1 cellular context compared by ENCODE assay signal in the genomic region with DNA sequence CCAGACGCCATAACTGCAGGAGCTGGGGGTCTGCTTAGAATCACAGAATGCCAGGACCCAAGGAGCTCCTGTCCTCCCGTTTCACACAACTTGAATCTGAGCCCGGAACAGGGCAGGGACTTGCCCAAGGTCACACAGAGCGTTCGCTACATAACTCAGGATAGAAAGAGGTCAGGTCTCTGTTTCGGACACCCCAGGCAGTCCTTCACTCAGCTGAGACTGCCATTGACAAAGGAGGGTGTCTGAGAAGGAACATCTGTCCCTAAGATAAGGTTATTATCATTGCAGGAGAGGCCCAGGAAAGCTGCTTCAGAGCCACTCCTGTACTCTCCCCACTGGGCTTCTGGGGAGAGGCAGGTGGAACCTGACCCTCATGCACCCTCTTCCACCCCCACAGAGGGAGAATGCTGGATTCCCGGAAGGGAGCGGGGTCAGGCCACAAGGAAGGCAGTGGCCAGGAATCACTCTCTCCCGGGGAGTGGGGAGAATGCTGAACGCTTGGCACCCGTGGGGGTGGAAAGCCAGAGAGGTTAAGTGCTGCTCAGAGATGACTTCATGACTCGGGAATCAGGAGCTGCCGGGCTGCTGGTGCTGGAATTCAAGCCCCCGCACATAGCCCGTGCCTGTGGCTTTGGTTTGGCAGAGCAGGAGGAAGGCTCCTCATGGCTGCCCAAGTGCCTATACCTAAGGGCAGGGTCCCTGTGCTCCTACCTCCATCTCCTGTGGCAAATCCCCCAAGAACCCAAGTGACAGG.
TF ChIP-seq lines count a peak whose summit lies in the region.

No MANE protein-coding gene starts in this region.

TF ChIP-seq in K562, 482 proteins besides CTCF, POLR2A, EP300 and RAD21 (continued from another document and continues in another):
- TF ChIP-seq, protein P1, sequence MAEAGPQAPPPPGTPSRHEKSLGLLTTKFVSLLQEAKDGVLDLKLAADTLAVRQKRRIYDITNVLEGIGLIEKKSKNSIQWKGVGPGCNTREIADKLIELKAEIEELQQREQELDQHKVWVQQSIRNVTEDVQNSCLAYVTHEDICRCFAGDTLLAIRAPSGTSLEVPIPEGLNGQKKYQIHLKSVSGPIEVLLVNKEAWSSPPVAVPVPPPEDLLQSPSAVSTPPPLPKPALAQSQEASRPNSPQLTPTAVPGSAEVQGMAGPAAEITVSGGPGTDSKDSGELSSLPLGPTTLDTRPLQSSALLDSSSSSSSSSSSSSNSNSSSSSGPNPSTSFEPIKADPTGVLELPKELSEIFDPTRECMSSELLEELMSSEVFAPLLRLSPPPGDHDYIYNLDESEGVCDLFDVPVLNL (CRISPR knock-in tag; IDR thresholded peaks at IDR 0.05; ENCODE audit: low read depth), result no peak
- TF ChIP-seq SRSF9 (IDR thresholded peaks at IDR 0.05; ENCODE audit: borderline replicate concordance, low read depth, low read length), result no peak
- TF ChIP-seq DACH1 (IDR thresholded peaks at IDR 0.05; ENCODE audit: partially characterized antibody), result no peak
- TF ChIP-seq KLF6 (CRISPR knock-in tag; IDR thresholded peaks at IDR 0.05; ENCODE audit: borderline replicate concordance), result no peak
- TF ChIP-seq ATF3 (IDR thresholded peaks at IDR 0.05), result peak; percentile 67
- no peak for TF ChIP-seq ATF3 (CRISPR knock-in tag; conservative IDR thresholded peaks at IDR 0.05)
- no peak for TF ChIP-seq ZNF212 (CRISPR knock-in tag; IDR thresholded peaks at IDR 0.05)
- TF ChIP-seq ZBTB33 (CRISPR knock-in tag; IDR thresholded peaks at IDR 0.05), result no peak
- peak; percentile 88 for TF ChIP-seq GATA2 (CRISPR knock-in tag; IDR thresholded peaks at IDR 0.05)
- TF ChIP-seq MTA2 (IDR thresholded peaks at IDR 0.05; ENCODE audit: low read depth), result peak; percentile 63
- no peak for TF ChIP-seq ZNF384 (IDR thresholded peaks at IDR 0.05; ENCODE audit: low read depth, low read length)
- no peak for TF ChIP-seq ILF3 (IDR thresholded peaks at IDR 0.05; ENCODE audit: borderline replicate concordance)
- TF ChIP-seq BCOR (IDR thresholded peaks at IDR 0.05), result peak; percentile 52
- TF ChIP-seq, protein P2, sequence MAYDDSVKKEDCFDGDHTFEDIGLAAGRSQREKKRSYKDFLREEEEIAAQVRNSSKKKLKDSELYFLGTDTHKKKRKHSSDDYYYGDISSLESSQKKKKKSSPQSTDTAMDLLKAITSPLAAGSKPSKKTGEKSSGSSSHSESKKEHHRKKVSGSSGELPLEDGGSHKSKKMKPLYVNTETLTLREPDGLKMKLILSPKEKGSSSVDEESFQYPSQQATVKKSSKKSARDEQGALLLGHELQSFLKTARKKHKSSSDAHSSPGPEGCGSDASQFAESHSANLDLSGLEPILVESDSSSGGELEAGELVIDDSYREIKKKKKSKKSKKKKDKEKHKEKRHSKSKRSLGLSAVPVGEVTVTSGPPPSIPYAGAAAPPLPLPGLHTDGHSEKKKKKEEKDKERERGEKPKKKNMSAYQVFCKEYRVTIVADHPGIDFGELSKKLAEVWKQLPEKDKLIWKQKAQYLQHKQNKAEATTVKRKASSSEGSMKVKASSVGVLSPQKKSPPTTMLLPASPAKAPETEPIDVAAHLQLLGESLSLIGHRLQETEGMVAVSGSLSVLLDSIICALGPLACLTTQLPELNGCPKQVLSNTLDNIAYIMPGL (CRISPR knock-in tag; IDR thresholded peaks at IDR 0.05), result no peak
- TF ChIP-seq STAT6 (CRISPR knock-in tag; IDR thresholded peaks at IDR 0.05), result no peak
- TF ChIP-seq BRD9 (IDR thresholded peaks at IDR 0.05; ENCODE audit: low read depth, partially characterized antibody), result no peak
- no peak for TF ChIP-seq RBM15 (IDR thresholded peaks at IDR 0.05; ENCODE audit: insufficient read depth, low read length)
- TF ChIP-seq, protein P3, sequence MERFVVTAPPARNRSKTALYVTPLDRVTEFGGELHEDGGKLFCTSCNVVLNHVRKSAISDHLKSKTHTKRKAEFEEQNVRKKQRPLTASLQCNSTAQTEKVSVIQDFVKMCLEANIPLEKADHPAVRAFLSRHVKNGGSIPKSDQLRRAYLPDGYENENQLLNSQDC (CRISPR knock-in tag; IDR thresholded peaks at IDR 0.05), result no peak
- no peak for TF ChIP-seq ELF2 (CRISPR knock-in tag; IDR thresholded peaks at IDR 0.05)
- no peak for TF ChIP-seq ZNF57 (CRISPR knock-in tag; IDR thresholded peaks at IDR 0.05)
- TF ChIP-seq ETS2 (tag; IDR thresholded peaks at IDR 0.05; ENCODE audit: borderline replicate concordance, poor library complexity, severe bottlenecking), result no peak
- no peak for TF ChIP-seq HEY1 (CRISPR knock-in tag; IDR thresholded peaks at IDR 0.05; ENCODE audit: borderline replicate concordance)
- TF ChIP-seq PCBP2 (IDR thresholded peaks at IDR 0.05; ENCODE audit: low read depth, low read length, poor library complexity, severe bottlenecking), result no peak
- TF ChIP-seq CSDE1 (IDR thresholded peaks at IDR 0.05), result no peak
- TF ChIP-seq HDAC3 (IDR thresholded peaks at IDR 0.05; ENCODE audit: borderline replicate concordance, partially characterized antibody), result no peak
- TF ChIP-seq ZNF766 (CRISPR knock-in tag; conservative IDR thresholded peaks at IDR 0.05), result no peak
- no peak for TF ChIP-seq ZNF253 (CRISPR knock-in tag; conservative IDR thresholded peaks at IDR 0.05)
- TF ChIP-seq ZNF696 (CRISPR knock-in tag; conservative IDR thresholded peaks at IDR 0.05), result no peak
- TF ChIP-seq ZBED1 (IDR thresholded peaks at IDR 0.05), result no peak
- TF ChIP-seq U2AF2 (optimal IDR thresholded peaks at IDR 0.05; ENCODE audit: low read depth, low read length), result no peak
- no peak for TF ChIP-seq CCAR2 (IDR thresholded peaks at IDR 0.05; ENCODE audit: low read depth, low read length)
- peak; percentile 58; the same call in 1 of the 2 replicates for TF ChIP-seq BHLHE40 (IDR thresholded peaks at IDR 0.05; ENCODE audit: low read length)
- no peak; the same call in 1 of the 2 replicates for TF ChIP-seq MYC (IDR thresholded peaks at IDR 0.05; ENCODE audit: low read depth, low read length)
- TF ChIP-seq MYC (CRISPR knock-in tag; IDR thresholded peaks at IDR 0.05; ENCODE audit: borderline replicate concordance, low read depth), result no peak
- TF ChIP-seq DMBX1 (CRISPR knock-in tag; IDR thresholded peaks at IDR 0.05; ENCODE audit: borderline replicate concordance), result no peak; the same call in 1 of the 2 replicates
- TF ChIP-seq NR0B1 (IDR thresholded peaks at IDR 0.05; ENCODE audit: partially characterized antibody), result no peak
- no peak for TF ChIP-seq ILK (tag; IDR thresholded peaks at IDR 0.05; ENCODE audit: borderline replicate concordance, low read depth)
- TF ChIP-seq DIDO1 (tag; IDR thresholded peaks at IDR 0.05; ENCODE audit: low read depth), result no peak
- TF ChIP-seq ZNF124 (CRISPR knock-in tag; IDR thresholded peaks at IDR 0.05), result no peak
- no peak for TF ChIP-seq PHTF2 (CRISPR knock-in tag; IDR thresholded peaks at IDR 0.05)
- no peak for TF ChIP-seq PCBP1 (IDR thresholded peaks at IDR 0.05; ENCODE audit: low read depth, low read length, poor library complexity, severe bottlenecking)
- peak; percentile 61 for TF ChIP-seq PRDM10 (IDR thresholded peaks at IDR 0.05; ENCODE audit: partially characterized antibody)
- no peak for TF ChIP-seq MTF1 (CRISPR knock-in tag; IDR thresholded peaks at IDR 0.05; ENCODE audit: borderline replicate concordance)
- TF ChIP-seq ZNF324 (CRISPR knock-in tag; IDR thresholded peaks at IDR 0.05), result no peak
- TF ChIP-seq ZNF282 (CRISPR knock-in tag; IDR thresholded peaks at IDR 0.05), result no peak
- TF ChIP-seq TCF7L2 (IDR thresholded peaks at IDR 0.05; ENCODE audit: low read depth, low read length), result no peak
- TF ChIP-seq ZBTB34 (CRISPR knock-in tag; IDR thresholded peaks at IDR 0.05), result no peak
- no peak for TF ChIP-seq CCNT2 (IDR thresholded peaks at IDR 0.05; ENCODE audit: borderline replicate concordance, extremely low read depth, insufficient read length, low read depth, low read length)
